ENCODE assay signal across 1 cellular context in the genomic region with DNA sequence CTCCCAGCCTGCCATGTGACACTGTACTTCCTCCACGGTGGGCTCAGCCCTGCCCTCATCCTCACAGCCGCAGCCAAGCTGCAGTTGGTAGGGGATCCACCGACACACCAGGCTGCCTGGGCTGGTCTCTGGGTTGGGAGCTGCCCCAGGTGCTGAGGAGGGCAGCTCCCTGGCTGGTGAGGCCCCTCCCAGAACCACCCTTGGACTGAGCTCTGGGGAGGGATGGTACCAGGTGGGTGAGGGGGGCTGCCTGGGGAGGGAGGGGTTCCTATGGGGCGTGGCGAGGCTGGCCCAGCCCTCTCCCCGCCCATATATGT.
TF ChIP-seq lines count a peak whose summit lies in the region.

No MANE protein-coding gene starts in this region.

TF ChIP-seq in HCT116, 20 proteins besides CTCF, POLR2A, EP300 and RAD21:
- TF ChIP-seq SP1 (IDR thresholded peaks at IDR 0.05; ENCODE audit: low read depth), result no peak
- TF ChIP-seq SRF (IDR thresholded peaks at IDR 0.05; ENCODE audit: low read depth), result no peak
- TF ChIP-seq, protein P1, sequence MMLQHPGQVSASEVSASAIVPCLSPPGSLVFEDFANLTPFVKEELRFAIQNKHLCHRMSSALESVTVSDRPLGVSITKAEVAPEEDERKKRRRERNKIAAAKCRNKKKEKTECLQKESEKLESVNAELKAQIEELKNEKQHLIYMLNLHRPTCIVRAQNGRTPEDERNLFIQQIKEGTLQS (IDR thresholded peaks at IDR 0.05), result no peak
- no peak for TF ChIP-seq JUND (IDR thresholded peaks at IDR 0.05)
- no peak for TF ChIP-seq EZH2 (IDR thresholded peaks at IDR 0.05)
- no peak for TF ChIP-seq POLR2AphosphoS5 (IDR thresholded peaks at IDR 0.05; ENCODE audit: low read depth, low read length)
- no peak for TF ChIP-seq TCF7L2 (IDR thresholded peaks at IDR 0.05; ENCODE audit: borderline replicate concordance, extremely low read depth, insufficient read depth, insufficient read length)
- no peak for TF ChIP-seq SIN3A (IDR thresholded peaks at IDR 0.05; ENCODE audit: low read depth)
- no peak for TF ChIP-seq REST (IDR thresholded peaks at IDR 0.05; ENCODE audit: low read depth)
- no peak for TF ChIP-seq ZFX (IDR thresholded peaks at IDR 0.05)
- TF ChIP-seq FOSL1 (IDR thresholded peaks at IDR 0.05; ENCODE audit: low read depth), result no peak
- TF ChIP-seq, protein P2, sequence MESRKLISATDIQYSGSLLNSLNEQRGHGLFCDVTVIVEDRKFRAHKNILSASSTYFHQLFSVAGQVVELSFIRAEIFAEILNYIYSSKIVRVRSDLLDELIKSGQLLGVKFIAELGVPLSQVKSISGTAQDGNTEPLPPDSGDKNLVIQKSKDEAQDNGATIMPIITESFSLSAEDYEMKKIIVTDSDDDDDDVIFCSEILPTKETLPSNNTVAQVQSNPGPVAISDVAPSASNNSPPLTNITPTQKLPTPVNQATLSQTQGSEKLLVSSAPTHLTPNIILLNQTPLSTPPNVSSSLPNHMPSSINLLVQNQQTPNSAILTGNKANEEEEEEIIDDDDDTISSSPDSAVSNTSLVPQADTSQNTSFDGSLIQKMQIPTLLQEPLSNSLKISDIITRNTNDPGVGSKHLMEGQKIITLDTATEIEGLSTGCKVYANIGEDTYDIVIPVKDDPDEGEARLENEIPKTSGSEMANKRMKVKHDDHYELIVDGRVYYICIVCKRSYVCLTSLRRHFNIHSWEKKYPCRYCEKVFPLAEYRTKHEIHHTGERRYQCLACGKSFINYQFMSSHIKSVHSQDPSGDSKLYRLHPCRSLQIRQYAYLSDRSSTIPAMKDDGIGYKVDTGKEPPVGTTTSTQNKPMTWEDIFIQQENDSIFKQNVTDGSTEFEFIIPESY (IDR thresholded peaks at IDR 0.05; ENCODE audit: extremely low read depth, insufficient replicate concordance, low read length), result no peak
- TF ChIP-seq CBX3 (IDR thresholded peaks at IDR 0.05; ENCODE audit: low read depth), result no peak
- TF ChIP-seq, protein P3, sequence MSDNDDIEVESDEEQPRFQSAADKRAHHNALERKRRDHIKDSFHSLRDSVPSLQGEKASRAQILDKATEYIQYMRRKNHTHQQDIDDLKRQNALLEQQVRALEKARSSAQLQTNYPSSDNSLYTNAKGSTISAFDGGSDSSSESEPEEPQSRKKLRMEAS (IDR thresholded peaks at IDR 0.05), result no peak
- no peak for TF ChIP-seq CEBPB (IDR thresholded peaks at IDR 0.05; ENCODE audit: low read depth)
- no peak for TF ChIP-seq ZNF274 (IDR thresholded peaks at IDR 0.05; ENCODE audit: low read depth, low read length)
- no peak for TF ChIP-seq ELF1 (IDR thresholded peaks at IDR 0.05; ENCODE audit: borderline replicate concordance, low read depth)
- TF ChIP-seq YY1 (IDR thresholded peaks at IDR 0.05; ENCODE audit: extremely low read depth, insufficient replicate concordance, low read depth, low read length), result no peak
- TF ChIP-seq EZH2phosphoT487 (IDR thresholded peaks at IDR 0.05; ENCODE audit: borderline replicate concordance), result no peak
- TF ChIP-seq EGR1 (IDR thresholded peaks at IDR 0.05; ENCODE audit: low read depth), result no peak
